Comparison of ENCODE assay signal across 10 cellular contexts in genomic region chr7:94414481-94414880, GRCh38. TPM values are rescaled to one million over a fixed set of nuclear protein-coding genes. Genes with fewer than 3 reads are reported as not detected.
DNase-seq lines count a peak whose midpoint lies in the region; ATAC-seq and TF ChIP-seq lines count a peak whose summit lies in the region.
"Had no signal": no experiment of that assay in that cellular context is flagged by ENCODE, and none has a peak within 500 bp of the region (broad histone marks: within the 10 kb centered on the region; RNA-seq: fewer than 3 reads in every experiment).

No MANE protein-coding gene starts in this region.

- TF ChIP-seq CTCF in AG10803 (conservative IDR thresholded peaks at IDR 0.05; ENCODE audit: low read length): no peak

- H3K4me3 ChIP-seq in AG10803 (ENCODE audit: low read length): no peak overlapping the region
- H3K4me3 ChIP-seq: esophagus squamous epithelium had no signal

- DNase-seq in AG10803 (ENCODE audit: low read depth): peak; percentile 70
- peak; percentile 38 for DNase-seq in NCI-H1417 treated with DMSO at 0.1 percent for 48 hours (lab: John Stamatoyannopoulos, UW)
- peak; percentile 35 to 73 for DNase-seq in lung microvascular endothelial cell (ENCODE audit: low read depth in 2 of 2)
- DNase-seq in activated CD4-positive, alpha-beta T cell treated with anti-CD3 and anti-CD28 coated beads for 1 hour: no peak
- no peak for DNase-seq in NCI-H2107 (lab: John Stamatoyannopoulos, UW)
- DNase-seq: esophagus squamous epithelium, SIG-M5 had no signal

- peak; percentile 68 for ATAC-seq in SK-N-SH treated with all-trans-retinoic acid at 6 μM for 48 hours
- ATAC-seq in GM19035 (IDR thresholded peaks at IDR 0.05; ENCODE audit: unreplicated experiment): no peak
- no peak for ATAC-seq in GM21390 (IDR thresholded peaks at IDR 0.05; ENCODE audit: unreplicated experiment)

TF ChIP-seq in SK-N-SH treated with all-trans-retinoic acid at 6 μM for 48 hours, 23 proteins besides CTCF, POLR2A, EP300 and RAD21:
- no peak for TF ChIP-seq SNAI2 (CRISPR knock-in tag; IDR thresholded peaks at IDR 0.05)
- 0 out of 2 replicates have a peak, but pooled peaks have one; percentile 67 for TF ChIP-seq CSRNP3 (CRISPR knock-in tag; IDR thresholded peaks at IDR 0.05)
- no peak for TF ChIP-seq ARNTL (CRISPR knock-in tag; IDR thresholded peaks at IDR 0.05; ENCODE audit: borderline replicate concordance, low read depth)
- TF ChIP-seq ZFP3 (CRISPR knock-in tag; IDR thresholded peaks at IDR 0.05): no peak
- TF ChIP-seq ZC3H10 (CRISPR knock-in tag; IDR thresholded peaks at IDR 0.05): peak; percentile 65; the same call in 1 of the 2 replicates
- TF ChIP-seq ESRRG (CRISPR knock-in tag; IDR thresholded peaks at IDR 0.05): peak; percentile 53; the same call in 1 of the 2 replicates
- no peak; the same call in 1 of the 2 replicates for TF ChIP-seq POU6F1 (CRISPR knock-in tag; IDR thresholded peaks at IDR 0.05; ENCODE audit: borderline replicate concordance, low read depth)
- TF ChIP-seq TOX (CRISPR knock-in tag; IDR thresholded peaks at IDR 0.05; ENCODE audit: borderline replicate concordance): peak; percentile 60; the same call in 1 of the 2 replicates
- peak; percentile 71; the same call in 1 of the 2 replicates for TF ChIP-seq CREB5 (CRISPR knock-in tag; IDR thresholded peaks at IDR 0.05; ENCODE audit: low read depth)
- no peak for TF ChIP-seq ZFP30 (CRISPR knock-in tag; IDR thresholded peaks at IDR 0.05)
- TF ChIP-seq OSR1 (CRISPR knock-in tag; IDR thresholded peaks at IDR 0.05): no peak
- peak; percentile 94 for TF ChIP-seq ISL1 (CRISPR knock-in tag; IDR thresholded peaks at IDR 0.05)
- no peak for TF ChIP-seq TCF4 (CRISPR knock-in tag; IDR thresholded peaks at IDR 0.05; ENCODE audit: borderline replicate concordance)
- no peak for TF ChIP-seq ZNF8 (CRISPR knock-in tag; IDR thresholded peaks at IDR 0.05)
- TF ChIP-seq ZNF565 (CRISPR knock-in tag; conservative IDR thresholded peaks at IDR 0.05; ENCODE audit: low read depth): no peak
- no peak for TF ChIP-seq TSHZ2 (CRISPR knock-in tag; IDR thresholded peaks at IDR 0.05)
- peak; percentile 61; the same call in 1 of the 2 replicates for TF ChIP-seq PATZ1 (CRISPR knock-in tag; IDR thresholded peaks at IDR 0.05; ENCODE audit: borderline replicate concordance)

RNA-seq across cellular contexts. Expression of gene COL1A2, which starts 19.8 kb away (rescaled TPM):
- 9.8 and 13.3 TPM in 2 replicates for total RNA-seq in lung microvascular endothelial cell

Comparison
In these comparisons a context has a peak if more than half of its experiments do, and no peak if none do; other contexts are left out.
1. DNase-seq: peak in AG10803 (single experiment), NCI-H1417 treated with DMSO at 0.1 percent for 48 hours (single experiment) and lung microvascular endothelial cell (2 of 2); none in activated CD4-positive, alpha-beta T cell treated with anti-CD3 and anti-CD28 coated beads for 1 hour (single experiment) and NCI-H2107 (single experiment).